Comparison of ENCODE assay signal across 14 cellular contexts in genomic region chr14:64061115-64061514, GRCh38.
"Had no signal": no experiment of that assay in that cellular context is flagged by ENCODE, and none has a peak within 500 bp of the region (broad histone marks: within the 10 kb centered on the region; RNA-seq: fewer than 3 reads in every experiment).

No MANE protein-coding gene starts in this region.

- H3K4me1 ChIP-seq: heart left ventricle, sigmoid colon had no signal

- ATAC-seq: heart left ventricle, left ventricle myocardium superior had no signal

- FAIRE-seq: kidney had no signal

- DNase-seq: activated CD4-positive, alpha-beta T cell treated with anti-CD3 and anti-CD28 coated beads, Interleukin-2, amount 50 U/mL, for 4 hours; activated CD4-positive, CD25-positive, alpha-beta regulatory T cell treated with anti-CD3 and anti-CD28 coated beads, Interleukin-2, amount 50 U/mL, for 72 hours; activated effector memory CD4-positive, alpha-beta T cell treated with Interleukin-2 at 50 U/mL for 16 hours; activated T-cell treated with anti-CD3 and anti-CD28 coated beads, Interleukin-2, amount 50 U/mL, for 1 hour; amniotic stem cell; cerebellar nuclear complex; heart left ventricle; kidney; left ventricle myocardium superior; sigmoid colon; stimulated activated CD4-positive, alpha-beta T cell treated with anti-CD3 and anti-CD28 coated beads, Interleukin-12 subunit alpha, Interleukin-12 subunit beta, amount 100 ng/mL, for 4 hours; stimulated activated naive CD4-positive, alpha-beta T cell treated with Interleukin-2 at 50 U/mL for 16 hours had no signal

- H3K27ac ChIP-seq: body of pancreas, esophagus muscularis mucosa, heart left ventricle, sigmoid colon had no signal

- H3K4me3 ChIP-seq: body of pancreas, esophagus muscularis mucosa, heart left ventricle, sigmoid colon had no signal

- H3K27me3 ChIP-seq: body of pancreas, esophagus muscularis mucosa, heart left ventricle, sigmoid colon had no signal

- H3K9me3 ChIP-seq: body of pancreas, esophagus muscularis mucosa, heart left ventricle, sigmoid colon had no signal
